Comparison of ENCODE assay signal across 16 cellular contexts in genomic region chr3:13483988-13484695, GRCh38. TPM values are rescaled to one million over a fixed set of nuclear protein-coding genes. Genes with fewer than 3 reads are reported as not detected.
A peak's percentile ranks its signal among the peaks of the same experiment; 100 is the strongest.
DNase-seq lines count a peak whose midpoint lies in the region; ATAC-seq and TF ChIP-seq lines count a peak whose summit lies in the region.
"Had no signal": no experiment of that assay in that cellular context is flagged by ENCODE, and none has a peak within 500 bp of the region (broad histone marks: within the 10 kb centered on the region; RNA-seq: fewer than 3 reads in every experiment).

No MANE protein-coding gene starts in this region.

- no peaks in the 10 kb centered on the region for H4K20me1 ChIP-seq in BLaER1

- DNase-seq in WTC11 (ENCODE audit: low spot score) (peak; percentile 6), iPS-NIHi11 (ENCODE audit: low spot score) (no peak), head of caudate nucleus (no peak)
- DNase-seq: activated CD4-positive, alpha-beta T cell treated with anti-CD3 and anti-CD28 coated beads for 4 hours; activated T-cell treated with anti-CD3 and anti-CD28 coated beads, Interleukin-2, amount 50 U/mL, for 72 hours; effector CD8-positive, alpha-beta T cell; GM23248; KG1; NCI-H1694 treated with DMSO at 0.1 percent for 48 hours had no signal

- H3K4me1 Mint-ChIP-seq in WTC11 = peaks cover 17% of the 10 kb centered on the region

- no peaks in the 10 kb centered on the region for H3K79me2 ChIP-seq in parathyroid adenoma

- H3K4me1 ChIP-seq in BLaER1 (peaks cover 62% of the 10 kb centered on the region), gastroesophageal sphincter (peaks cover 0 to 55% (median 19%) of the 10 kb centered on the region in 3 donors), parathyroid adenoma (peaks cover 16% of the 10 kb centered on the region)

- no peaks in the 10 kb centered on the region for H3K9me3 Mint-ChIP-seq in WTC11
- H3K9me3 Mint-ChIP-seq: activated T-cell treated with anti-CD3 and anti-CD28 coated beads, Interleukin-2, amount 50 U/mL, for 72 hours; T-helper 1 cell treated with Interleukin-12 subunit alpha and Interleukin-12 subunit beta and Interleukin-4 antibody, amounts not matched to agents 30 μg/mL and 1 μg/mL, for 36 hours had no signal

- 93 to 98% methylated on average over 9 to 14 of the region's 21 CpGs for WGBS in gastroesophageal sphincter (ENCODE audit: low coverage in 1 of 2), 2 donors

- H3K4me3 Mint-ChIP-seq in WTC11 = no peak overlapping the region
- H3K4me3 Mint-ChIP-seq: activated T-cell treated with anti-CD3 and anti-CD28 coated beads, Interleukin-2, amount 50 U/mL, for 72 hours; T-helper 1 cell treated with Interleukin-12 subunit alpha and Interleukin-12 subunit beta and Interleukin-4 antibody, amounts not matched to agents 30 μg/mL and 1 μg/mL, for 36 hours had no signal

- CTCF ChIA-PET in WTC11 (lab: Charles Lee) = interaction anchor here (0.5 to 6.6 kb wide), 8 partner anchors 9 to 392 kb away, joined by 3 to 31 read pairs (median 4); no protein-coding TSS in a partner anchor

- TF ChIP-seq CTCF in WTC11 (IDR thresholded peaks at IDR 0.05) (no peak), gastroesophageal sphincter (IDR thresholded peaks at IDR 0.05) (no peak), parathyroid adenoma (IDR thresholded peaks at IDR 0.05) (no peak)

- ATAC-seq in WTC11 = no peak
- ATAC-seq in gastroesophageal sphincter = no peak
- no peak for ATAC-seq in GM18870 (IDR thresholded peaks at IDR 0.05; ENCODE audit: unreplicated experiment)
- no peak for ATAC-seq in HG03442 (IDR thresholded peaks at IDR 0.05; ENCODE audit: unreplicated experiment)
- ATAC-seq: activated T-cell treated with anti-CD3 and anti-CD28 coated beads, Interleukin-2, amount 50 U/mL, for 72 hours; Panc1 had no signal

- POLR2A ChIA-PET in WTC11 (lab: Charles Lee) = interaction anchor here (0.6 kb wide), 1 partner anchor 157 kb away, joined by 4 read pairs; no protein-coding TSS in a partner anchor

- peaks cover 10% of the 10 kb centered on the region for H3K27me3 Mint-ChIP-seq in WTC11 (ENCODE audit: low read depth)

- H3K4me3 ChIP-seq in BLaER1 (no peak overlapping the region), gastroesophageal sphincter (no peak overlapping the region), parathyroid adenoma (ENCODE audit: low read depth, low read length) (no peak overlapping the region)
- H3K4me3 ChIP-seq: GM23248 had no signal

- TF ChIP-seq EP300 in gastroesophageal sphincter (IDR thresholded peaks at IDR 0.05) = no peak

- H3K9me3 ChIP-seq in BLaER1 (no peaks in the 10 kb centered on the region), gastroesophageal sphincter (peaks cover 0 to 2% (median 0%) of the 10 kb centered on the region in 3 donors), parathyroid adenoma (ENCODE audit: control insufficient read depth, low read length) (no peaks in the 10 kb centered on the region)

- intact Hi-C loops in head of caudate nucleus (cut with DNase I) = no loop called here

- no peak overlapping the region for H2AFZ ChIP-seq in parathyroid adenoma
- H2AFZ ChIP-seq: GM23248 had no signal

- no peak for TF ChIP-seq POLR2A in gastroesophageal sphincter (IDR thresholded peaks at IDR 0.05)

- H3K9ac ChIP-seq in BLaER1 = peak overlapping the region; percentile 21; the same call in 1 of the 2 replicates
- no peak overlapping the region for H3K9ac ChIP-seq in parathyroid adenoma
- H3K9ac ChIP-seq: GM23248 had no signal

- H3K4me2 ChIP-seq in BLaER1 = peak overlapping the region; percentile 80
- no peak overlapping the region for H3K4me2 ChIP-seq in parathyroid adenoma (ENCODE audit: low read length)

- 0 out of 2 replicates have a peak overlapping the region, but pooled peaks have one; percentile 41 for H3K27ac Mint-ChIP-seq in WTC11
- H3K27ac Mint-ChIP-seq: activated T-cell treated with anti-CD3 and anti-CD28 coated beads, Interleukin-2, amount 50 U/mL, for 72 hours; T-helper 1 cell treated with Interleukin-12 subunit alpha and Interleukin-12 subunit beta and Interleukin-4 antibody, amounts not matched to agents 30 μg/mL and 1 μg/mL, for 36 hours had no signal

- no peaks in the 10 kb centered on the region for H3K36me3 ChIP-seq in BLaER1
- H3K36me3 ChIP-seq in gastroesophageal sphincter = peaks cover 0 to 36% of the 10 kb centered on the region in 2 donors
- no peaks in the 10 kb centered on the region for H3K36me3 ChIP-seq in parathyroid adenoma (ENCODE audit: control insufficient read depth, insufficient read depth, low read length)

- H3K36me3 Mint-ChIP-seq in WTC11 = no peaks in the 10 kb centered on the region

- H3K27ac ChIP-seq in BLaER1 (peak overlapping the region; percentile 50), gastroesophageal sphincter (peak overlapping the region in 3 of 4 donors; percentile 47 to 69 (median 66)), parathyroid adenoma (peak overlapping the region; percentile 80)
- H3K27ac ChIP-seq: GM23248 had no signal

- no peaks in the 10 kb centered on the region for H3K27me3 ChIP-seq in BLaER1
- no peaks in the 10 kb centered on the region for H3K27me3 ChIP-seq in gastroesophageal sphincter
- H3K27me3 ChIP-seq in parathyroid adenoma (ENCODE audit: control insufficient read depth, insufficient read depth, low read length) = no peaks in the 10 kb centered on the region

TF ChIP-seq in WTC11, 78 proteins besides CTCF, POLR2A, EP300 and RAD21 (continues in another document):
- TF ChIP-seq ERG (CRISPR knock-in tag; IDR thresholded peaks at IDR 0.05) = no peak
- TF ChIP-seq, protein P1, sequence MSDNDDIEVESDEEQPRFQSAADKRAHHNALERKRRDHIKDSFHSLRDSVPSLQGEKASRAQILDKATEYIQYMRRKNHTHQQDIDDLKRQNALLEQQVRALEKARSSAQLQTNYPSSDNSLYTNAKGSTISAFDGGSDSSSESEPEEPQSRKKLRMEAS (CRISPR knock-in tag; IDR thresholded peaks at IDR 0.05) = no peak
- TF ChIP-seq, protein P2, sequence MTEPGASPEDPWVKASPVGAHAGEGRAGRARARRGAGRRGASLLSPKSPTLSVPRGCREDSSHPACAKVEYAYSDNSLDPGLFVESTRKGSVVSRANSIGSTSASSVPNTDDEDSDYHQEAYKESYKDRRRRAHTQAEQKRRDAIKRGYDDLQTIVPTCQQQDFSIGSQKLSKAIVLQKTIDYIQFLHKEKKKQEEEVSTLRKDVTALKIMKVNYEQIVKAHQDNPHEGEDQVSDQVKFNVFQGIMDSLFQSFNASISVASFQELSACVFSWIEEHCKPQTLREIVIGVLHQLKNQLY (CRISPR knock-in tag; IDR thresholded peaks at IDR 0.05) = no peak
- TF ChIP-seq GABPB1 (CRISPR knock-in tag; IDR thresholded peaks at IDR 0.05) = no peak
- no peak for TF ChIP-seq ZNF423 (CRISPR knock-in tag; IDR thresholded peaks at IDR 0.05)
- TF ChIP-seq FOXK1 (CRISPR knock-in tag; IDR thresholded peaks at IDR 0.05) = no peak
- no peak for TF ChIP-seq ZNF671 (CRISPR knock-in tag; IDR thresholded peaks at IDR 0.05)
- TF ChIP-seq NFE2L1 (CRISPR knock-in tag; IDR thresholded peaks at IDR 0.05) = no peak
- TF ChIP-seq SMAD3 (CRISPR knock-in tag; IDR thresholded peaks at IDR 0.05; ENCODE audit: borderline replicate concordance) = no peak
- TF ChIP-seq, protein P3, sequence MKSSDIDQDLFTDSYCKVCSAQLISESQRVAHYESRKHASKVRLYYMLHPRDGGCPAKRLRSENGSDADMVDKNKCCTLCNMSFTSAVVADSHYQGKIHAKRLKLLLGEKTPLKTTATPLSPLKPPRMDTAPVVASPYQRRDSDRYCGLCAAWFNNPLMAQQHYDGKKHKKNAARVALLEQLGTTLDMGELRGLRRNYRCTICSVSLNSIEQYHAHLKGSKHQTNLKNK (CRISPR knock-in tag; IDR thresholded peaks at IDR 0.05) = no peak
- TF ChIP-seq NR2C2 (CRISPR knock-in tag; IDR thresholded peaks at IDR 0.05) = no peak
- no peak for TF ChIP-seq PRRX2 (CRISPR knock-in tag; IDR thresholded peaks at IDR 0.05)
- no peak for TF ChIP-seq TP53 (CRISPR knock-in tag; IDR thresholded peaks at IDR 0.05)
- TF ChIP-seq ZNF263 (CRISPR knock-in tag; IDR thresholded peaks at IDR 0.05; ENCODE audit: low read depth) = no peak
- TF ChIP-seq, protein P4, sequence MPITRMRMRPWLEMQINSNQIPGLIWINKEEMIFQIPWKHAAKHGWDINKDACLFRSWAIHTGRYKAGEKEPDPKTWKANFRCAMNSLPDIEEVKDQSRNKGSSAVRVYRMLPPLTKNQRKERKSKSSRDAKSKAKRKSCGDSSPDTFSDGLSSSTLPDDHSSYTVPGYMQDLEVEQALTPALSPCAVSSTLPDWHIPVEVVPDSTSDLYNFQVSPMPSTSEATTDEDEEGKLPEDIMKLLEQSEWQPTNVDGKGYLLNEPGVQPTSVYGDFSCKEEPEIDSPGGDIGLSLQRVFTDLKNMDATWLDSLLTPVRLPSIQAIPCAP (CRISPR knock-in tag; IDR thresholded peaks at IDR 0.05) = no peak
- TF ChIP-seq ZNF416 (CRISPR knock-in tag; IDR thresholded peaks at IDR 0.05) = no peak
- TF ChIP-seq TEAD1 (CRISPR knock-in tag; IDR thresholded peaks at IDR 0.05) = no peak

RNA-seq across cellular contexts. Expression of gene HDAC11, which starts 4.0 kb away (rescaled TPM):
- total RNA-seq in WTC11 (2021) (11.5 to 12.5 TPM (median 12.0 TPM) in 3 replicates), gastroesophageal sphincter (10 to 100 TPM; 22.3 to 37.1 (median 30.0) TPM)
